ENCODE assay signal across 9 cellular contexts in the genomic region with DNA sequence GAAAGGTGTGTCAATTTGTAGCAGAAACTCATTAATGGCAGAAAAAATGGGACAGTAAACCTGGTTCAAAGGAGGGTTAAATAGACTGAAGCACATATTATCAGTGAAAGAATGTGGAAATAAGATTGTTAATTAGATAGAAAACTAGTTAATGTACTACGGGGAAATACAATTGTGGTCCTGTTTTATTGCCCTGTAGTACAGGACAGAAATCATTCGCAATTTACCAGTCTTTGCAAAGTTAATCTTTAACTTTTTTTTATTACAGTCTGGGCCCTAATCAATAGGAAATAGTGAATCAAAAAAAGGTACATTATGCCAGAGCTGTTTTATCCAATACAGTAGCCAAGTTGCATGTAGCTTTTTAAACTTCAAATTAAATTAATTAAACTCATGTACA.
"Had no signal": no experiment of that assay in that cellular context is flagged by ENCODE, and none has a peak within 500 bp of the region (broad histone marks: within the 10 kb centered on the region; RNA-seq: fewer than 3 reads in every experiment).

No MANE protein-coding gene starts in this region.

- FAIRE-seq: H1, H54, HepG2 had no signal

- H3K4me1 Mint-ChIP-seq: GM23338, H9 had no signal

- H3K4me3 ChIP-seq: GM23338 had no signal

- H3K27ac Mint-ChIP-seq: GM23338, H9, IgD-negative memory B cell had no signal

- H3K9me3 Mint-ChIP-seq: GM23338, H9, IgD-negative memory B cell had no signal

- H3K4me2 ChIP-seq: GM23338, KMS-11 had no signal

- H3K27ac ChIP-seq: KMS-11 had no signal

- H3K4me3 Mint-ChIP-seq: GM23338, H9, IgD-negative memory B cell had no signal

- ATAC-seq: GM23338, HepG2 had no signal

- DNase-seq: H9, HCEC 1CT, KBM-7 had no signal
